1 cellular context compared by ENCODE assay signal in genomic region chr2:96271995-96272394, GRCh38.
TF ChIP-seq lines count a peak whose summit lies in the region.

No MANE protein-coding gene starts in this region.

TF ChIP-seq in HEK293, 187 proteins besides CTCF, POLR2A, EP300 and RAD21:
- TF ChIP-seq, protein P1, sequence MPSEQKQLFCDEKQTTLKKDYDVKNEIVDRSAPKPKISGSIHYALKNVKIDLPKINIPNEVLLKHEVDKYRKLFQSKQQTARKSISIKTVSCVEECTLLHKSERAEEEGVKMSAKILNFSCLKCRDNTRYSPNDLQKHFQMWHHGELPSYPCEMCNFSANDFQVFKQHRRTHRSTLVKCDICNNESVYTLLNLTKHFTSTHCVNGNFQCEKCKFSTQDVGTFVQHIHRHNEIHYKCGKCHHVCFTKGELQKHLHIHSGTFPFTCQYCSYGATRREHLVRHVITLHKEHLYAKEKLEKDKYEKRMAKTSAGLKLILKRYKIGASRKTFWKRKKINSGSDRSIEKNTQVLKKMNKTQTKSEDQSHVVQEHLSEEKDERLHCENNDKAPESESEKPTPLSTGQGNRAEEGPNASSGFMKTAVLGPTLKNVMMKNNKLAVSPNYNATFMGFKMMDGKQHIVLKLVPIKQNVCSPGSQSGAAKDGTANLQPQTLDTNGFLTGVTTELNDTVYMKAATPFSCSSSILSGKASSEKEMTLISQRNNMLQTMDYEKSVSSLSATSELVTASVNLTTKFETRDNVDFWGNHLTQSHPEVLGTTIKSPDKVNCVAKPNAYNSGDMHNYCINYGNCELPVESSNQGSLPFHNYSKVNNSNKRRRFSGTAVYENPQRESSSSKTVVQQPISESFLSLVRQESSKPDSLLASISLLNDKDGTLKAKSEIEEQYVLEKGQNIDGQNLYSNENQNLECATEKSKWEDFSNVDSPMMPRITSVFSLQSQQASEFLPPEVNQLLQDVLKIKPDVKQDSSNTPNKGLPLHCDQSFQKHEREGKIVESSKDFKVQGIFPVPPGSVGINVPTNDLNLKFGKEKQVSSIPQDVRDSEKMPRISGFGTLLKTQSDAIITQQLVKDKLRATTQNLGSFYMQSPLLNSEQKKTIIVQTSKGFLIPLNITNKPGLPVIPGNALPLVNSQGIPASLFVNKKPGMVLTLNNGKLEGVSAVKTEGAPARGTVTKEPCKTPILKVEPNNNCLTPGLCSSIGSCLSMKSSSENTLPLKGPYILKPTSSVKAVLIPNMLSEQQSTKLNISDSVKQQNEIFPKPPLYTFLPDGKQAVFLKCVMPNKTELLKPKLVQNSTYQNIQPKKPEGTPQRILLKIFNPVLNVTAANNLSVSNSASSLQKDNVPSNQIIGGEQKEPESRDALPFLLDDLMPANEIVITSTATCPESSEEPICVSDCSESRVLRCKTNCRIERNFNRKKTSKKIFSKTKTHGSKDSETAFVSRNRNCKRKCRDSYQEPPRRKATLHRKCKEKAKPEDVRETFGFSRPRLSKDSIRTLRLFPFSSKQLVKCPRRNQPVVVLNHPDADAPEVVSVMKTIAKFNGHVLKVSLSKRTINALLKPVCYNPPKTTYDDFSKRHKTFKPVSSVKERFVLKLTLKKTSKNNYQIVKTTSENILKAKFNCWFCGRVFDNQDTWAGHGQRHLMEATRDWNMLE (tag by site-specific recombination; conservative IDR thresholded peaks at IDR 0.05; ENCODE audit: low read depth) = no peak
- TF ChIP-seq ZNF600 (tag by site-specific recombination; IDR thresholded peaks at IDR 0.05) = peak; percentile 27; the same call in 1 of the 2 replicates
- no peak for TF ChIP-seq ZNF549 (tag by site-specific recombination; IDR thresholded peaks at IDR 0.05)
- TF ChIP-seq ZNF629 (tag by site-specific recombination; IDR thresholded peaks at IDR 0.05) = no peak
- no peak for TF ChIP-seq MYNN (tag by site-specific recombination; IDR thresholded peaks at IDR 0.05; ENCODE audit: borderline replicate concordance)
- TF ChIP-seq ZNF2 (tag by site-specific recombination; IDR thresholded peaks at IDR 0.05) = no peak
